34 cellular contexts compared by ENCODE assay signal in the genomic region with DNA sequence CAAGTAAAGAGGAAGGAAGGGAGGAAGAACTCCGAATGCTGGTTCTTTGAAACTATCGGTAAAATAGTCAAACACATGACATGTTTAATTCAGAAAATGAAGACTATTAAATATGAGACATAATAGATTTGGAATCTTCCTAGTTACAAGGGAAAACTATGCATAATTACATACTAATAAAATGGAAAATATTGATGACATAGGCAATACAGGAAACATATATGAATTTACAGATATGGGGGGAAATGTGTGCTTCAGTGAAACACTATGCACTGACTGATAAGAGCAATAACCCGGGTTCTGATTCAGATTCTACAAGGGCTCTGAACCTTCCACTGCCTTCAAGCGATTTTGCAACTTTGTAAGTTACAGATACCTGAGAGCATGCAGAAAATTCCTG.
"Had no signal": no experiment of that assay in that cellular context is flagged by ENCODE, and none has a peak within 500 bp of the region (broad histone marks: within the 10 kb centered on the region; RNA-seq: fewer than 3 reads in every experiment).

No MANE protein-coding gene starts in this region.

- H3K27me3 ChIP-seq: brain microvascular endothelial cell, foreskin keratinocyte had no signal

- H3K27ac ChIP-seq: brain microvascular endothelial cell, esophagus muscularis mucosa, foreskin keratinocyte, gastrocnemius medialis, heart left ventricle had no signal

- H3K9me3 ChIP-seq: gastrocnemius medialis had no signal

- H3K36me3 Mint-ChIP-seq: activated naive CD4-positive, alpha-beta T cell treated with anti-CD3 and anti-CD28 coated beads, Interleukin-2, amount 10 ng/mL, durations not matched to agents 7 days and 5 days; activated naive CD4-positive, alpha-beta T cell treated with anti-CD3 and anti-CD28 coated beads, Interleukin-2, amount 50 U/mL, for 72 hours had no signal

- H3K4me1 Mint-ChIP-seq: activated naive CD4-positive, alpha-beta T cell treated with anti-CD3 and anti-CD28 coated beads, Interleukin-2, amount 10 ng/mL, durations not matched to agents 7 days and 5 days; activated naive CD8-positive, alpha-beta T cell treated with anti-CD3 and anti-CD28 coated beads, Interleukin-2, amount 10 ng/mL, durations not matched to agents 7 days and 5 days had no signal

- DNase-seq: activated CD4-positive, alpha-beta memory T cell treated with anti-CD3 and anti-CD28 coated beads, Interleukin-2, amount 10 ng/mL, durations not matched to agents 7 days and 5 days; activated CD4-positive, alpha-beta T cell treated with anti-CD3 and anti-CD28 coated beads for 1 hour; activated CD4-positive, alpha-beta T cell treated with anti-CD3 and anti-CD28 coated beads for 4 hours; activated CD4-positive, alpha-beta T cell treated with anti-CD3 and anti-CD28 coated beads, Interleukin-2, amount 10 ng/mL, durations not matched to agents 7 days and 5 days; activated CD4-positive, alpha-beta T cell treated with anti-CD3 and anti-CD28 coated beads, Interleukin-2, amount 50 U/mL, for 4 hours; activated CD8-positive, alpha-beta memory T cell treated with anti-CD3 and anti-CD28 coated beads, Interleukin-2, amount 50 U/mL, for 48 hours; activated gamma-delta T cell; activated naive CD4-positive, alpha-beta T cell; activated naive CD4-positive, alpha-beta T cell treated with anti-CD3 and anti-CD28 coated beads, Interleukin-2, amount 10 ng/mL, durations not matched to agents 7 days and 5 days; activated naive CD8-positive, alpha-beta T cell treated with anti-CD3 and anti-CD28 coated beads, Interleukin-2, amount 10 ng/mL, durations not matched to agents 7 days and 5 days; activated T-cell treated with anti-CD3 and anti-CD28 coated beads for 4 hours; activated T-cell treated with anti-CD3 and anti-CD28 coated beads, Interleukin-2, amount 50 U/mL, for 24 hours; activated T-cell treated with anti-CD3 and anti-CD28 coated beads, Interleukin-2, amount 50 U/mL, for 72 hours; amniotic stem cell; anterior cingulate cortex; brain microvascular endothelial cell; cortex of kidney; dermis blood vessel endothelial cell; effector CD4-positive, alpha-beta T cell; effector memory CD8-positive, alpha-beta T cell; erythroblast; foreskin keratinocyte; gastrocnemius medialis; glutamatergic neuron; heart left ventricle; T-cell had no signal

- H3K4me3 ChIP-seq: esophagus muscularis mucosa, gastrocnemius medialis, heart left ventricle had no signal

- H3K4me3 Mint-ChIP-seq: activated CD4-positive, alpha-beta memory T cell treated with anti-CD3 and anti-CD28 coated beads, Interleukin-2, amount 10 ng/mL, durations not matched to agents 7 days and 5 days; activated CD4-positive, alpha-beta T cell treated with anti-CD3 and anti-CD28 coated beads, Interleukin-2, amount 10 ng/mL, durations not matched to agents 7 days and 5 days; activated naive CD4-positive, alpha-beta T cell treated with anti-CD3 and anti-CD28 coated beads, Interleukin-2, amount 10 ng/mL, durations not matched to agents 7 days and 5 days; activated naive CD8-positive, alpha-beta T cell treated with anti-CD3 and anti-CD28 coated beads, Interleukin-2, amount 10 ng/mL, durations not matched to agents 7 days and 5 days; activated T-cell treated with anti-CD3 and anti-CD28 coated beads, Interleukin-2, amount 50 U/mL, for 24 hours; activated T-cell treated with anti-CD3 and anti-CD28 coated beads, Interleukin-2, amount 50 U/mL, for 72 hours; central memory CD8-positive, alpha-beta T cell; effector memory CD8-positive, alpha-beta T cell; T-helper 1 cell treated with Interleukin-12 subunit alpha and Interleukin-12 subunit beta and Interleukin-4 antibody, amounts not matched to agents 30 μg/mL and 1 μg/mL, for 36 hours; T-helper 2 cell treated with Interferon-gamma antibody and Interleukin-4, amounts not matched to agents 5 μg/mL and 100 μg/mL, for 36 hours had no signal

- FAIRE-seq: astrocyte, bronchial epithelial cell, colon had no signal

- H3K4me1 ChIP-seq: gastrocnemius medialis had no signal

- H3K27ac Mint-ChIP-seq: activated CD4-positive, alpha-beta memory T cell treated with anti-CD3 and anti-CD28 coated beads, Interleukin-2, amount 10 ng/mL, durations not matched to agents 7 days and 5 days; activated CD4-positive, alpha-beta T cell treated with anti-CD3 and anti-CD28 coated beads, Interleukin-2, amount 10 ng/mL, durations not matched to agents 7 days and 5 days; activated naive CD4-positive, alpha-beta T cell treated with anti-CD3 and anti-CD28 coated beads, Interleukin-2, amount 10 ng/mL, durations not matched to agents 7 days and 5 days; activated naive CD4-positive, alpha-beta T cell treated with anti-CD3 and anti-CD28 coated beads, Interleukin-2, amount 50 U/mL, for 72 hours; activated naive CD8-positive, alpha-beta T cell treated with anti-CD3 and anti-CD28 coated beads, Interleukin-2, amount 10 ng/mL, durations not matched to agents 7 days and 5 days; activated T-cell treated with anti-CD3 and anti-CD28 coated beads, Interleukin-2, amount 50 U/mL, for 24 hours; activated T-cell treated with anti-CD3 and anti-CD28 coated beads, Interleukin-2, amount 50 U/mL, for 72 hours; effector memory CD8-positive, alpha-beta T cell; T-cell; T-helper 1 cell treated with Interleukin-12 subunit alpha and Interleukin-12 subunit beta and Interleukin-4 antibody, amounts not matched to agents 30 μg/mL and 1 μg/mL, for 36 hours; T-helper 2 cell treated with Interferon-gamma antibody and Interleukin-4, amounts not matched to agents 5 μg/mL and 100 μg/mL, for 36 hours had no signal

- H3K36me3 ChIP-seq: brain microvascular endothelial cell, esophagus muscularis mucosa, gastrocnemius medialis, heart left ventricle had no signal

- ATAC-seq: activated naive CD4-positive, alpha-beta T cell treated with anti-CD3 and anti-CD28 coated beads, Interleukin-2, amount 50 U/mL, for 72 hours; activated T-cell treated with anti-CD3 and anti-CD28 coated beads, Interleukin-2, amount 50 U/mL, for 72 hours; effector memory CD8-positive, alpha-beta T cell; foreskin keratinocyte; gastrocnemius medialis; heart left ventricle; T-cell had no signal
